Comparison of ENCODE assay signal across 7 cellular contexts in the genomic region with DNA sequence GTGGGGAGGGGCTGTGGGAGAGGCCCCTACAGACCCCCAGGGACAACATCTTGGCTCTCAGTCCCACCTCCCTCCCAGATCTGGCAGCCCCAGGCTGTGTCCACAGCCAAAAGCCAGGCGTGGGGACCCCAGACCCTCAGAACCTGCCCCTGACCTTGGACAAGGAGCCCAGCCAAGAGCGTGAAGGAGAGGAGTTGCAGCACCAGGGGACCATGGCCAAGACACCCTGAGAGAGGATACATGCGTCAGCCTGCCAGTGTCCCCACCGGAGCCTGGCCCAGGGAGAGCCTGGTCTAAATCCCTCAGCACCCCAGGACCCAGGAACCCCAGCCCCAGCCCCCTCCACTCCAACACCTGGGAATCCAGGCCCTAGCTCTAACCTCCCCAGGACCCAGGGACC. TPM values are rescaled to one million over a fixed set of nuclear protein-coding genes. Genes with fewer than 3 reads are reported as not detected.
"Had no signal": no experiment of that assay in that cellular context is flagged by ENCODE, and none has a peak within 500 bp of the region (broad histone marks: within the 10 kb centered on the region; RNA-seq: fewer than 3 reads in every experiment).

No MANE protein-coding gene starts in this region.

RNA-seq across cellular contexts. Expression of gene CD209, which starts 1.0 kb away (rescaled TPM):
- total RNA-seq: GM23248, H7, H9, HFFc6 had no signal
- polyA plus RNA-seq: GM23248, GM23338 had no signal

RNA-seq across cellular contexts. Expression of gene CLEC4G, which starts 14.4 kb away (rescaled TPM):
- total RNA-seq: GM23248, H4, H7, H9, HFFc6 had no signal
- polyA plus RNA-seq: GM23248 had no signal

RNA-seq across cellular contexts. Expression of gene CLEC4M, which starts 16.7 kb away (rescaled TPM):
- total RNA-seq: GM23248, GM23338, H1, H4, H7, H9, HFFc6 had no signal
- polyA plus RNA-seq: GM23248, GM23338, H1 had no signal

RNA-seq across cellular contexts. Expression of gene FCER2, which starts 44.4 kb away (rescaled TPM):
- total RNA-seq: GM23248, GM23338, H1, H4, H7, H9, HFFc6 had no signal
- polyA plus RNA-seq: GM23248 had no signal
